In genomic region chr2:113061241-113061640, GRCh38 we compare ENCODE assay signal across 22 cellular contexts. TPM values are rescaled to one million over a fixed set of nuclear protein-coding genes. Genes with fewer than 3 reads are reported as not detected.
A peak's percentile ranks its signal among the peaks of the same experiment; 100 is the strongest.
DNase-seq lines count a peak whose midpoint lies in the region; ATAC-seq and TF ChIP-seq lines count a peak whose summit lies in the region.
"Had no signal": no experiment of that assay in that cellular context is flagged by ENCODE, and none has a peak within 500 bp of the region (broad histone marks: within the 10 kb centered on the region; RNA-seq: fewer than 3 reads in every experiment).

No MANE protein-coding gene starts in this region.

- POLR2A ChIA-PET in HEK293 (lab: Yijun Ruan, JAX), result no interaction called here

- no peak overlapping the region for H3K4me3 ChIP-seq in HEK293 (ENCODE audit: low read depth, low read length)
- no peak overlapping the region for H3K4me3 ChIP-seq in colonic mucosa
- H3K4me3 ChIP-seq in lung, result no peak overlapping the region
- H3K4me3 ChIP-seq in vagina, result no peak overlapping the region
- H3K4me3 ChIP-seq: GM12878 had no signal

- CTCF ChIA-PET in HEK293 (lab: Yijun Ruan, JAX), result no interaction called here

- no peak for TF ChIP-seq POLR2A in vagina (IDR thresholded peaks at IDR 0.05)

- no peak overlapping the region for H3K27ac ChIP-seq in HEK293 (ENCODE audit: extremely low read depth, low read depth, low read length)
- H3K27ac ChIP-seq in colonic mucosa, result no peak overlapping the region
- H3K27ac ChIP-seq in lung (ENCODE audit: low read depth in 1 of 2, low read length in 1 of 2), result no peak overlapping the region
- no peak overlapping the region for H3K27ac ChIP-seq in vagina

- no peaks in the 10 kb centered on the region for H3K27me3 ChIP-seq in colonic mucosa
- no peaks in the 10 kb centered on the region for H3K27me3 ChIP-seq in lung (ENCODE audit: control insufficient read depth, insufficient read depth)
- H3K27me3 ChIP-seq in vagina, result no peaks in the 10 kb centered on the region
- H3K27me3 ChIP-seq: BE2C had no signal

- no peaks in the 10 kb centered on the region for H3K36me3 ChIP-seq in HEK293 (ENCODE audit: control insufficient read depth in 2 of 2, insufficient read depth in 1 of 2, low read length in 2 of 2)
- no peaks in the 10 kb centered on the region for H3K36me3 ChIP-seq in colonic mucosa
- no peaks in the 10 kb centered on the region for H3K36me3 ChIP-seq in lung (ENCODE audit: control insufficient read depth in 2 of 2, insufficient read depth in 2 of 2, low read length in 2 of 2)
- no peaks in the 10 kb centered on the region for H3K36me3 ChIP-seq in vagina
- H3K36me3 ChIP-seq: BE2C had no signal

- intact Hi-C loops in colonic mucosa (cut with DNase I) (no loop called here), vagina (cut with DNase I) (no loop called here)

- 73 to 83% methylated on average over 2 of the region's 2 CpGs for WGBS in lung, 2 donors

- DNase-seq in colonic mucosa (peak; percentile 8), lung (ENCODE audit: low spot score) (peak; percentile 21), vagina (ENCODE audit: extremely low spot score in 2 of 2) (peak; percentile 49 to 70), NCI-H2107 treated with DMSO at 0.1 percent for 48 hours (lab: John Stamatoyannopoulos, UW; ENCODE audit: unreplicated experiment) (no peak)
- DNase-seq: ACHN; BE2C; C1 segment of cervical spinal cord; CD4-positive, CD25-positive, alpha-beta regulatory T cell; CD8-positive, alpha-beta memory T cell; COR-L47; DMS 273 treated with DMSO at 0.1 percent for 48 hours; DMS53; DND-41; EL; GOT3; H7 had no signal

- ATAC-seq in lung (ENCODE audit: insufficient read depth, low FRiP score) (no peak), GM18520 (IDR thresholded peaks at IDR 0.05; ENCODE audit: unreplicated experiment) (no peak)
- ATAC-seq: GM12878, HCT116 had no signal

- TF ChIP-seq CTCF in HEK293 (tag by site-specific recombination; IDR thresholded peaks at IDR 0.05), result no peak
- TF ChIP-seq CTCF in colonic mucosa (IDR thresholded peaks at IDR 0.05), result no peak
- TF ChIP-seq CTCF in lung (IDR thresholded peaks at IDR 0.05; ENCODE audit: control extremely low read depth, extremely low read depth), result no peak
- TF ChIP-seq CTCF in vagina (IDR thresholded peaks at IDR 0.05), result no peak

- no peak overlapping the region for H3K9ac ChIP-seq in colonic mucosa (ENCODE audit: low read depth in 2 of 2, low read length in 2 of 2)

- H3K4me1 ChIP-seq in HEK293 (ENCODE audit: control insufficient read depth, insufficient read depth, low read length) (no peaks in the 10 kb centered on the region), colonic mucosa (no peaks in the 10 kb centered on the region), lung (ENCODE audit: control insufficient read depth in 2 of 2, insufficient read depth in 2 of 2, low read length in 2 of 2) (no peaks in the 10 kb centered on the region), vagina (no peaks in the 10 kb centered on the region)
- H3K4me1 ChIP-seq: BE2C had no signal

- H3K9me3 ChIP-seq in HEK293 (ENCODE audit: control insufficient read depth, insufficient read depth, low read depth, low read length) (no peaks in the 10 kb centered on the region), colonic mucosa (no peaks in the 10 kb centered on the region), lung (ENCODE audit: control insufficient read depth in 2 of 2, insufficient read depth in 1 of 2, low read length in 1 of 2) (peaks cover 0 to 1% of the 10 kb centered on the region in 2 donors), vagina (no peaks in the 10 kb centered on the region)
- H3K9me3 ChIP-seq: BE2C had no signal

TF ChIP-seq in HEK293, 187 proteins besides CTCF, POLR2A, EP300 and RAD21:
- TF ChIP-seq, protein P1, sequence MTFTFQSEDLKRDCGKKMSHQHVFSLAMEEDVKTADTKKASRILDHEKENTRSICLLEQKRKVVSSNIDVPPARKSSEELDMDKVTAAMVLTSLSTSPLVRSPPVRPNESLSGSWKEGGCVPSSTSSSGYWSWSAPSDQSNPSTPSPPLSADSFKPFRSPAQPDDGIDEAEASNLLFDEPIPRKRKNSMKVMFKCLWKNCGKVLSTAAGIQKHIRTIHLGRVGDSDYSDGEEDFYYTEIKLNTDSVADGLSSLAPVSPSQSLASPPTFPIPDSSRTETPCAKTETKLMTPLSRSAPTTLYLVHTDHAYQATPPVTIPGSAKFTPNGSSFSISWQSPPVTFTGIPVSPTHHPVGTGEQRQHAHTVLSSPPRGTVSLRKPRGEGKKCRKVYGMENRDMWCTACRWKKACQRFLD (tag by site-specific recombination; IDR thresholded peaks at IDR 0.05), result no peak
- no peak for TF ChIP-seq SP3 (tag by site-specific recombination; IDR thresholded peaks at IDR 0.05)
- TF ChIP-seq SCRT2 (tag by site-specific recombination; IDR thresholded peaks at IDR 0.05), result peak; percentile 47; the same call in 1 of the 2 replicates
- no peak for TF ChIP-seq ZNF292 (tag by site-specific recombination; IDR thresholded peaks at IDR 0.05; ENCODE audit: borderline replicate concordance, low read depth)

RNA-seq across cellular contexts. Expression of gene IL36RN, which starts 2.2 kb away (rescaled TPM):
- total RNA-seq in colonic mucosa (not detected), lung (under 1 TPM in 1 of 2 donors, not detected in 1; 0.09 TPM), vagina (0.25 TPM)
- polyA plus RNA-seq in lung, result under 1 TPM in 1 of 2 donors, not detected in 1; 0.01 TPM
- total RNA-seq: CD4-positive, CD25-positive, alpha-beta regulatory T cell; CD8-positive, alpha-beta memory T cell; G401; GM12878; H7 had no signal
- polyA plus RNA-seq: CD4-positive, CD25-positive, alpha-beta regulatory T cell; CD8-positive, alpha-beta memory T cell; GM12878; IgD-negative memory B cell had no signal

RNA-seq across cellular contexts. Expression of gene IL1F10, which starts 6.5 kb away (rescaled TPM):
- not detected for total RNA-seq in colonic mucosa
- total RNA-seq in lung, result not detected
- polyA plus RNA-seq in lung, result not detected
- not detected for total RNA-seq in vagina
- total RNA-seq: CD4-positive, CD25-positive, alpha-beta regulatory T cell; CD8-positive, alpha-beta memory T cell; G401; GM12878; H7 had no signal
- polyA plus RNA-seq: CD4-positive, CD25-positive, alpha-beta regulatory T cell; CD8-positive, alpha-beta memory T cell; GM12878; IgD-negative memory B cell had no signal

RNA-seq across cellular contexts. Expression of gene IL36B, which starts 8.6 kb away (rescaled TPM):
- not detected for total RNA-seq in colonic mucosa
- total RNA-seq in lung, result not detected
- polyA plus RNA-seq in lung, result under 1 TPM in 1 of 2 donors, not detected in 1; 0.05 TPM
- not detected for total RNA-seq in vagina
- total RNA-seq: CD4-positive, CD25-positive, alpha-beta regulatory T cell; CD8-positive, alpha-beta memory T cell; G401; GM12878; H7 had no signal
- polyA plus RNA-seq: CD4-positive, CD25-positive, alpha-beta regulatory T cell; CD8-positive, alpha-beta memory T cell; GM12878; IgD-negative memory B cell had no signal

RNA-seq across cellular contexts. Expression of gene IL36A, which starts 56.0 kb away (rescaled TPM):
- total RNA-seq in colonic mucosa (not detected), lung (not detected), vagina (2.7 TPM)
- not detected for polyA plus RNA-seq in lung
- total RNA-seq: CD4-positive, CD25-positive, alpha-beta regulatory T cell; CD8-positive, alpha-beta memory T cell; G401; GM12878; H7 had no signal
- polyA plus RNA-seq: CD8-positive, alpha-beta memory T cell; GM12878; IgD-negative memory B cell had no signal
